Comparison of ENCODE assay signal across 9 cellular contexts in the genomic region with DNA sequence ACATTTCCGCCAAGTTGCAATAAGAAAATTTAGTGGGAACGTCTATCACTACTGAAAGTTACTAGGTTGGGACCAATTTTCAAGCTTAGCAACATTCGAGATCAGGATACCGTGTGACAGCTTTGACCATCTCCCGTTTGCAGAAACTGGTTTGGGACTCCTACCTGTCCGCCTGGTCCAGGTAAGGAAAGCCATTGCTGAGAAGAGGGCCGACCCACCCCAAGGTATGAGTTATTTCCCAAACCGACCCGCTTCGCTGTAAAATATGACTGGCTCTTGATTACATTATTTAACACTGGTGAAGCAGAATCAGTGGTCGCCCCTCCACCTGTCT. TPM values are rescaled to one million over a fixed set of nuclear protein-coding genes. Genes with fewer than 3 reads are reported as not detected.
DNase-seq lines count a peak whose midpoint lies in the region; ATAC-seq, FAIRE-seq and TF ChIP-seq lines count a peak whose summit lies in the region.
"Had no signal": no experiment of that assay in that cellular context is flagged by ENCODE, and none has a peak within 500 bp of the region (broad histone marks: within the 10 kb centered on the region; RNA-seq: fewer than 3 reads in every experiment).

No MANE protein-coding gene starts in this region.

- H2AFZ ChIP-seq in Loucy (ENCODE audit: low read length) (peak overlapping the region; percentile 86), neuronal stem cell (ENCODE audit: low read length) (peak overlapping the region; percentile 98)

- H4K20me1 ChIP-seq in Loucy (ENCODE audit: insufficient read depth, low read length, poor library complexity, severe bottlenecking), result peaks cover 6% of the 10 kb centered on the region

- H3K18ac ChIP-seq in neuronal stem cell (ENCODE audit: low read length), result no peak overlapping the region

- H3K27ac ChIP-seq in CD8-positive, alpha-beta memory T cell (ENCODE audit: low read depth, low read length), result peak overlapping the region; percentile 95
- no peak overlapping the region for H3K27ac ChIP-seq in neuronal stem cell (replicated peaks; ENCODE audit: low read length)

- POLR2A ChIA-PET in CD8-positive, alpha-beta memory T cell (lab: Charles Lee), result interaction anchor here (0.6 to 1.8 kb wide), 6 partner anchors 10 to 143 kb away, joined by 3 to 10 read pairs (median 5); partner anchors contain the start of gene KRAS

- H2AK5ac ChIP-seq in neuronal stem cell (ENCODE audit: low read depth, low read length), result no peak overlapping the region

- no peak overlapping the region for H2BK120ac ChIP-seq in neuronal stem cell (ENCODE audit: low read depth, low read length)

- no peak overlapping the region for H3K14ac ChIP-seq in neuronal stem cell (ENCODE audit: low read length)

- peak overlapping the region; percentile 84 for H3K4me3 ChIP-seq in CD8-positive, alpha-beta memory T cell (ENCODE audit: low read length)
- peak overlapping the region; percentile 82 for H3K4me3 ChIP-seq in Loucy (ENCODE audit: low read length, poor library complexity, severe bottlenecking)
- H3K4me3 ChIP-seq in neuronal stem cell (ENCODE audit: low read length in 2 of 2), result peak overlapping the region; percentile 77 to 97

- H3K4me3 Mint-ChIP-seq in CD8-positive, alpha-beta memory T cell, result peak overlapping the region; percentile 96 to 99 (median 97)
- H3K4me3 Mint-ChIP-seq in effector memory CD8-positive, alpha-beta T cell, result peak overlapping the region; percentile 94 to 99

- WGBS in neuronal stem cell (ENCODE audit: extremely low coverage in 2 of 2, insufficient read length in 2 of 2, insufficient replicate concordance in 1 of 2), 2 donors, result no CpG with 5 or more reads among the region's 11 CpGs

- H3K9me3 ChIP-seq in CD8-positive, alpha-beta memory T cell (ENCODE audit: low read length), result no peaks in the 10 kb centered on the region
- H3K9me3 ChIP-seq in Loucy (ENCODE audit: insufficient read depth, low read depth, low read length) (no peaks in the 10 kb centered on the region), neuronal stem cell (replicated peaks in 1 of 2; ENCODE audit: control insufficient read depth in 2 of 2, insufficient read depth in 1 of 2, low read depth in 1 of 2, low read length in 2 of 2) (no peaks in the 10 kb centered on the region)

- no peak for TF ChIP-seq POLR2A in H54 (IDR thresholded peaks at IDR 0.05; ENCODE audit: low read depth, low read length)

- H3K4me1 ChIP-seq in CD8-positive, alpha-beta memory T cell (ENCODE audit: insufficient read depth, low read length), result peaks cover 15% of the 10 kb centered on the region
- peaks cover 14% of the 10 kb centered on the region for H3K4me1 ChIP-seq in Loucy (ENCODE audit: insufficient read depth, low read length, poor library complexity, severe bottlenecking)
- peaks cover 1 to 3% of the 10 kb centered on the region in 2 donors for H3K4me1 ChIP-seq in neuronal stem cell (ENCODE audit: control insufficient read depth in 2 of 2, insufficient read depth in 1 of 2, low read depth in 1 of 2, low read length in 2 of 2)

- H4K91ac ChIP-seq in neuronal stem cell (ENCODE audit: low read depth, low read length, poor library complexity), result no peak overlapping the region

- H3K4ac ChIP-seq in neuronal stem cell (ENCODE audit: low read length), result no peak overlapping the region

- H3K27ac Mint-ChIP-seq in CD8-positive, alpha-beta memory T cell, result peak overlapping the region; percentile 99 to 100 (median 99)
- H3K27ac Mint-ChIP-seq in effector memory CD8-positive, alpha-beta T cell, result peak overlapping the region; percentile 98 to 99

- H3K36me3 ChIP-seq in CD8-positive, alpha-beta memory T cell (ENCODE audit: insufficient read depth, low read length), result no peaks in the 10 kb centered on the region
- H3K36me3 ChIP-seq in Loucy (ENCODE audit: insufficient read depth, low read length) (no peaks in the 10 kb centered on the region), neuronal stem cell (replicated peaks in 1 of 2; ENCODE audit: control insufficient read depth in 2 of 2, insufficient read depth in 2 of 2, low read length in 2 of 2) (no peaks in the 10 kb centered on the region)

- H3K9me3 Mint-ChIP-seq in CD8-positive, alpha-beta memory T cell, result no peaks in the 10 kb centered on the region
- H3K9me3 Mint-ChIP-seq in effector memory CD8-positive, alpha-beta T cell, result no peaks in the 10 kb centered on the region

- no peak overlapping the region for H2BK15ac ChIP-seq in neuronal stem cell (ENCODE audit: low read length)

- peaks cover 0 to 6% of the 10 kb centered on the region in 2 donors for H3K27me3 Mint-ChIP-seq in CD8-positive, alpha-beta memory T cell
- no peaks in the 10 kb centered on the region for H3K27me3 Mint-ChIP-seq in effector memory CD8-positive, alpha-beta T cell

- no peaks in the 10 kb centered on the region for H3K79me1 ChIP-seq in neuronal stem cell (ENCODE audit: low read depth, low read length)

- no peak overlapping the region for H2BK5ac ChIP-seq in neuronal stem cell (ENCODE audit: low read length)

- DNase-seq in CD8-positive, alpha-beta memory T cell, result no peak
- no peak for DNase-seq in effector memory CD8-positive, alpha-beta T cell
- no peak for DNase-seq in neuronal stem cell (ENCODE audit: low spot score)
- DNase-seq in epidermal melanocyte (ENCODE audit: insufficient read length, low spot score), result no peak
- DNase-seq in NCI-H1105 (lab: John Stamatoyannopoulos, UW), result no peak
- no peak for DNase-seq in H54 (ENCODE audit: insufficient read length, low spot score)
- no peak for DNase-seq in GM19240 (ENCODE audit: insufficient read length, low spot score)

- CTCF ChIA-PET in CD8-positive, alpha-beta memory T cell (lab: Charles Lee), result interaction anchor here (0.6 to 1.2 kb wide), 9 partner anchors 9 to 194 kb away, joined by 3 to 6 read pairs (median 3); no protein-coding TSS in a partner anchor

- H3K4me2 ChIP-seq in Loucy (ENCODE audit: low read depth, low read length, poor library complexity, severe bottlenecking), result peak overlapping the region; percentile 87
- H3K4me2 ChIP-seq in neuronal stem cell (ENCODE audit: insufficient read depth, low read length, poor library complexity, severe bottlenecking), result peak overlapping the region; percentile 82

- no peak for FAIRE-seq in H54 (lab: Jason Lieb, UNC)

- no peak overlapping the region for H4K8ac ChIP-seq in neuronal stem cell (ENCODE audit: low read depth, low read length)

- H3K36me3 Mint-ChIP-seq in CD8-positive, alpha-beta memory T cell, result peaks cover 0 to 17% (median 1%) of the 10 kb centered on the region in 3 donors
- peaks cover 22% of the 10 kb centered on the region for H3K36me3 Mint-ChIP-seq in effector memory CD8-positive, alpha-beta T cell (ENCODE audit: insufficient read depth)

- peaks cover 28 to 48% (median 48%) of the 10 kb centered on the region in 3 donors for H3K4me1 Mint-ChIP-seq in CD8-positive, alpha-beta memory T cell
- peaks cover 12 to 23% of the 10 kb centered on the region in 2 donors for H3K4me1 Mint-ChIP-seq in effector memory CD8-positive, alpha-beta T cell (ENCODE audit: low read depth in 2 of 2)

- ATAC-seq in effector memory CD8-positive, alpha-beta T cell (replicated peaks), result no peak

- H3K79me2 ChIP-seq in Loucy (ENCODE audit: insufficient read depth, low read length), result peaks cover 13% of the 10 kb centered on the region

- H2BK12ac ChIP-seq in neuronal stem cell (ENCODE audit: low read length), result no peak overlapping the region

- no peak for TF ChIP-seq CTCF in Loucy (conservative IDR thresholded peaks at IDR 0.05; ENCODE audit: low read length)

- no peaks in the 10 kb centered on the region for H3K27me3 ChIP-seq in CD8-positive, alpha-beta memory T cell (ENCODE audit: insufficient read depth, low read length, poor library complexity, severe bottlenecking)
- H3K27me3 ChIP-seq in Loucy (ENCODE audit: insufficient read depth, low read length, poor library complexity, severe bottlenecking), result no peaks in the 10 kb centered on the region
- H3K27me3 ChIP-seq in neuronal stem cell (ENCODE audit: control insufficient read depth in 3 of 3, insufficient read depth in 3 of 3, low read depth in 1 of 3, low read length in 3 of 3), result no peaks in the 10 kb centered on the region

- H3K9ac ChIP-seq in Loucy (ENCODE audit: low read depth, low read length, poor library complexity, severe bottlenecking) (no peak overlapping the region), neuronal stem cell (ENCODE audit: low read depth, low read length, poor library complexity) (no peak overlapping the region)

- no peaks in the 10 kb centered on the region for H3F3A ChIP-seq in Loucy (ENCODE audit: low read depth)

- no peak overlapping the region for H3K23ac ChIP-seq in neuronal stem cell (ENCODE audit: low read depth, low read length, poor library complexity)

- H3K9me2 ChIP-seq in Loucy (replicated peaks; ENCODE audit: low read depth, low read length), result no peaks in the 10 kb centered on the region

RNA-seq across cellular contexts. Expression of gene DNAI7, which starts 0.3 kb away (rescaled TPM):
- total RNA-seq in CD8-positive, alpha-beta memory T cell, result not detected
- polyA plus RNA-seq in CD8-positive, alpha-beta memory T cell, result not detected
- 0.46 TPM for polyA plus RNA-seq in neuronal stem cell (2013, experiment 1 of 2)
- polyA plus RNA-seq in neuronal stem cell (2013, experiment 2 of 2), result 0.40 TPM
- total RNA-seq: dermis microvascular lymphatic vessel endothelial cell had no signal

RNA-seq across cellular contexts. Expression of gene ETFRF1, which starts 0.3 kb away (rescaled TPM):
- total RNA-seq in CD8-positive, alpha-beta memory T cell, result 10 to 100 TPM; 12.4 to 14.4 TPM
- polyA plus RNA-seq in CD8-positive, alpha-beta memory T cell, result 30.1 TPM
- 31.5 TPM for polyA plus RNA-seq in neuronal stem cell (2013, experiment 1 of 2)
- polyA plus RNA-seq in neuronal stem cell (2013, experiment 2 of 2), result 31.0 TPM

RNA-seq across cellular contexts. Expression of gene KRAS, which starts 56.0 kb away (rescaled TPM):
- 10 to 100 TPM; 24.9 to 25.6 TPM for total RNA-seq in CD8-positive, alpha-beta memory T cell
- polyA plus RNA-seq in CD8-positive, alpha-beta memory T cell, result 56.5 TPM
- polyA plus RNA-seq in neuronal stem cell (2013, experiment 1 of 2), result 36.2 TPM
- polyA plus RNA-seq in neuronal stem cell (2013, experiment 2 of 2), result 39.9 TPM
